In the genomic region with DNA sequence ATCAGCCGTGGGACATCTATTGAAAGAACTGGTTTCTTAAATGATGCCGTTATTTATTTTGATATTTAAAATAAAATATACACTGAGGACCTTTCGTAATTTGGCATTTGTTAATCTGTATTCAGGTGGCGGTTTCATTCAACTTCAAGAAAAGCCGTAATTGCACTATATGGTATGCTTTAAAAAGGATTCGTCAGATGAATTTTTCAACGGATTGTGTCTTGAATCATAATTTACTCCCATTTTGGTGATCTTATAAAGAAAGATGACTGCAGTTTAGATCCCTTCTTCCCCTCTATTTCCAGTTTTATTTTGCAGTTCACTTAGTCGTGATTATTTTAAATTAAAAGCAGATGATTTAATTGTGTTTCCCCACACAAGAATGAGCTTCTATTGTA, we compare ENCODE assay signal across 8 cellular contexts. TPM values are rescaled to one million over a fixed set of nuclear protein-coding genes. Genes with fewer than 3 reads are reported as not detected.
A peak's percentile ranks its signal among the peaks of the same experiment; 100 is the strongest.
DNase-seq lines count a peak whose midpoint lies in the region; FAIRE-seq and TF ChIP-seq lines count a peak whose summit lies in the region.

No MANE protein-coding gene starts in this region.

- TF ChIP-seq CTCF in kidney (IDR thresholded peaks at IDR 0.05; ENCODE audit: borderline replicate concordance, extremely low read depth, insufficient read depth) = no peak

- intact Hi-C loops in kidney (cut with DNase I) = no loop called here

- H3K4me3 Mint-ChIP-seq in activated CD4-positive, alpha-beta T cell treated with anti-CD3 and anti-CD28 coated beads, Interleukin-2, amount 10 ng/mL, durations not matched to agents 7 days and 5 days = peak overlapping the region; percentile 89
- peak overlapping the region; percentile 95 for H3K4me3 Mint-ChIP-seq in activated naive CD8-positive, alpha-beta T cell

- peak overlapping the region; percentile 87 to 89 for H3K4me3 ChIP-seq in kidney (ENCODE audit: low read length in 2 of 2)

- H3K9me3 ChIP-seq in kidney (ENCODE audit: control insufficient read depth in 1 of 2, low read length in 2 of 2) = no peaks in the 10 kb centered on the region

- H3K4me1 ChIP-seq in kidney (ENCODE audit: control insufficient read depth in 1 of 2, insufficient read depth in 1 of 2, low read depth in 1 of 2, low read length in 2 of 2) = peaks cover 3 to 6% of the 10 kb centered on the region in 2 donors

- CTCF ChIA-PET in activated CD4-positive, alpha-beta T cell treated with anti-CD3 and anti-CD28 coated beads, Interleukin-2, amount 10 ng/mL, durations not matched to agents 7 days and 5 days (lab: Charles Lee) = interaction anchor here (0.5 to 1.5 kb wide), 3 partner anchors 11 to 741 kb away, joined by 3 to 4 read pairs (median 3); no protein-coding TSS in a partner anchor

- POLR2A ChIA-PET in activated CD4-positive, alpha-beta T cell treated with anti-CD3 and anti-CD28 coated beads, Interleukin-2, amount 10 ng/mL, durations not matched to agents 7 days and 5 days (lab: Charles Lee) = no interaction called here

- no peaks in the 10 kb centered on the region for H3K36me3 ChIP-seq in kidney (ENCODE audit: control insufficient read depth in 1 of 2, insufficient read depth in 2 of 2, low read length in 2 of 2)

- FAIRE-seq in kidney (lab: Jason Lieb, UNC) (no peak), H54 (lab: Jason Lieb, UNC) (no peak)

- no peak for DNase-seq in activated CD4-positive, alpha-beta T cell treated with anti-CD3 and anti-CD28 coated beads, Interleukin-2, amount 10 ng/mL, durations not matched to agents 7 days and 5 days
- no peak for DNase-seq in activated CD4-positive, alpha-beta T cell treated with anti-CD3 and anti-CD28 coated beads for 1 hour
- DNase-seq in kidney (no peak), substantia nigra (lab: John Stamatoyannopoulos, UW) (no peak), NCI-H748 treated with DMSO at 0.1 percent for 48 hours (lab: John Stamatoyannopoulos, UW) (no peak), GOT3 (lab: John Stamatoyannopoulos, UW) (no peak), H54 (ENCODE audit: insufficient read length, low spot score) (no peak)

- no peak for TF ChIP-seq POLR2A in H54 (IDR thresholded peaks at IDR 0.05; ENCODE audit: low read depth, low read length)

- H3K4me1 Mint-ChIP-seq in activated CD4-positive, alpha-beta T cell treated with anti-CD3 and anti-CD28 coated beads, Interleukin-2, amount 10 ng/mL, durations not matched to agents 7 days and 5 days = peaks cover 44% of the 10 kb centered on the region
- H3K4me1 Mint-ChIP-seq in activated naive CD8-positive, alpha-beta T cell (ENCODE audit: low read depth) = peaks cover 31% of the 10 kb centered on the region

- peaks cover 5% of the 10 kb centered on the region for H3K27me3 Mint-ChIP-seq in activated CD4-positive, alpha-beta T cell treated with anti-CD3 and anti-CD28 coated beads, Interleukin-2, amount 10 ng/mL, durations not matched to agents 7 days and 5 days
- H3K27me3 Mint-ChIP-seq in activated naive CD8-positive, alpha-beta T cell = no peaks in the 10 kb centered on the region

- no peaks in the 10 kb centered on the region for H3K36me3 Mint-ChIP-seq in activated CD4-positive, alpha-beta T cell treated with anti-CD3 and anti-CD28 coated beads, Interleukin-2, amount 10 ng/mL, durations not matched to agents 7 days and 5 days (ENCODE audit: low read depth)
- peaks cover 6% of the 10 kb centered on the region for H3K36me3 Mint-ChIP-seq in activated naive CD8-positive, alpha-beta T cell

- H3K9ac ChIP-seq in kidney (ENCODE audit: low read length in 2 of 2) = peak overlapping the region in 1 of 2 donors; percentile 74

- no peaks in the 10 kb centered on the region for H3K9me3 Mint-ChIP-seq in activated CD4-positive, alpha-beta T cell treated with anti-CD3 and anti-CD28 coated beads, Interleukin-2, amount 10 ng/mL, durations not matched to agents 7 days and 5 days
- H3K9me3 Mint-ChIP-seq in activated naive CD8-positive, alpha-beta T cell (ENCODE audit: low read depth) = no peaks in the 10 kb centered on the region

- H3K27ac ChIP-seq in kidney (ENCODE audit: low read depth in 2 of 2, low read length in 2 of 2) = no peak overlapping the region
- peak overlapping the region; percentile 95 for H3K27ac ChIP-seq in substantia nigra (ENCODE audit: low read depth, low read length, poor library complexity, severe bottlenecking)

- peak overlapping the region; percentile 93 for H3K27ac Mint-ChIP-seq in activated CD4-positive, alpha-beta T cell treated with anti-CD3 and anti-CD28 coated beads, Interleukin-2, amount 10 ng/mL, durations not matched to agents 7 days and 5 days
- H3K27ac Mint-ChIP-seq in activated naive CD8-positive, alpha-beta T cell = peak overlapping the region; percentile 89

RNA-seq across cellular contexts. Expression of gene KLHL32, which starts 0.8 kb away (rescaled TPM):
- total RNA-seq in activated CD4-positive, alpha-beta T cell treated with anti-CD3 and anti-CD28 coated beads, Interleukin-2, amount 10 ng/mL, durations not matched to agents 7 days and 5 days = 1 to 10 TPM in 1 of 2 experiments, under 1 TPM in 1; 0.97 to 1.6 TPM
- total RNA-seq in kidney = 1.7 TPM
- 1.4 TPM for polyA plus RNA-seq in kidney (ENCODE audit: insufficient read depth, low read depth, low replicate concordance)

RNA-seq across cellular contexts. Expression of gene NDUFAF4, which starts 27.6 kb away (rescaled TPM):
- 10 to 100 TPM; 34.3 to 42.7 TPM for total RNA-seq in activated CD4-positive, alpha-beta T cell treated with anti-CD3 and anti-CD28 coated beads, Interleukin-2, amount 10 ng/mL, durations not matched to agents 7 days and 5 days
- total RNA-seq in kidney = 22.9 TPM
- 81.5 TPM for polyA plus RNA-seq in kidney (ENCODE audit: insufficient read depth, low read depth, low replicate concordance)
